Comparison of ENCODE assay signal across 1 cellular context in the genomic region with DNA sequence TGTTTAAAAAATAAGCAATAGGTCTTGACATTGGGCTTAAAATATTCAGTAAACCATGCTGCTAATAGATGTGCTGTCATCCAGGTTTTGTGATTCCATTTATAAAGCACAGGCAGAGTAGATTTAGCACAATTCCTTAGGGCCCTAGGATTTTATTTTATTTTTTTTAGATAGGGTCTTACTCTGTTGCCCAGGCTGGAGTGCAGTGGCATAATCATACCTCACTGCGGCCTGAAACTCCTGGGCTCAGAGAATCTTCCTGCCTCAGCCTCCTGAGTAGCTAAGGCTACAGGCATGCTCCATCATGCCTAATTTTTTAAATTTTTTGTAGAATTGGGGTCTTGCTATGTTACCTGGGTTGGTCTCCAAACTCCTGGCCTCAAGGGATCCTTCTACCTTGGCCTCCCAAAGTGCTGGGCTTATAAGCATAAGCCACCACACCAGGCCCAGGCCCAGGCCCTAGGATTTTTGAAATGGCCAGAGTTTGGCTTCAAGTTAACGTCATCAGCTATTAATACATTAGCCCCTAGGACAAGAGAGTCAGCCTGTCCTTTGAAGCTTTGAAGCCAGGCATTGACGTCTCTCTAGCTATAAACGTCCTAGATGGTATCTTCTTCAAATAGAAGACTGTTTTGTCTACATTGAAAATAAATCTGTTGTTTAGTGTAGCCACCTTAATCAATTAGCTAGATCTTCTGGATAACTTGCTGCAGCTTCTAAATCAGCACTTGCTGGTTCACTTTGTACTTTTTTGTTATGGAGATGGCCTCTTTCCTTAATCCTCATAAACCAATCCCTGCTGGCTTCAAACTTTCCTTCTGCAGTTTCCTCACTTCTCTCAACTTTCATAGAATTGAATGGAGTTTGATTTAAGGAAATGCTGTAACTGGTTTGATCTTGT.
TF ChIP-seq lines count a peak whose summit lies in the region.

No MANE protein-coding gene starts in this region.

TF ChIP-seq in WTC11, 78 proteins besides CTCF, POLR2A, EP300 and RAD21 (continued from another document):
- TF ChIP-seq, protein P1, sequence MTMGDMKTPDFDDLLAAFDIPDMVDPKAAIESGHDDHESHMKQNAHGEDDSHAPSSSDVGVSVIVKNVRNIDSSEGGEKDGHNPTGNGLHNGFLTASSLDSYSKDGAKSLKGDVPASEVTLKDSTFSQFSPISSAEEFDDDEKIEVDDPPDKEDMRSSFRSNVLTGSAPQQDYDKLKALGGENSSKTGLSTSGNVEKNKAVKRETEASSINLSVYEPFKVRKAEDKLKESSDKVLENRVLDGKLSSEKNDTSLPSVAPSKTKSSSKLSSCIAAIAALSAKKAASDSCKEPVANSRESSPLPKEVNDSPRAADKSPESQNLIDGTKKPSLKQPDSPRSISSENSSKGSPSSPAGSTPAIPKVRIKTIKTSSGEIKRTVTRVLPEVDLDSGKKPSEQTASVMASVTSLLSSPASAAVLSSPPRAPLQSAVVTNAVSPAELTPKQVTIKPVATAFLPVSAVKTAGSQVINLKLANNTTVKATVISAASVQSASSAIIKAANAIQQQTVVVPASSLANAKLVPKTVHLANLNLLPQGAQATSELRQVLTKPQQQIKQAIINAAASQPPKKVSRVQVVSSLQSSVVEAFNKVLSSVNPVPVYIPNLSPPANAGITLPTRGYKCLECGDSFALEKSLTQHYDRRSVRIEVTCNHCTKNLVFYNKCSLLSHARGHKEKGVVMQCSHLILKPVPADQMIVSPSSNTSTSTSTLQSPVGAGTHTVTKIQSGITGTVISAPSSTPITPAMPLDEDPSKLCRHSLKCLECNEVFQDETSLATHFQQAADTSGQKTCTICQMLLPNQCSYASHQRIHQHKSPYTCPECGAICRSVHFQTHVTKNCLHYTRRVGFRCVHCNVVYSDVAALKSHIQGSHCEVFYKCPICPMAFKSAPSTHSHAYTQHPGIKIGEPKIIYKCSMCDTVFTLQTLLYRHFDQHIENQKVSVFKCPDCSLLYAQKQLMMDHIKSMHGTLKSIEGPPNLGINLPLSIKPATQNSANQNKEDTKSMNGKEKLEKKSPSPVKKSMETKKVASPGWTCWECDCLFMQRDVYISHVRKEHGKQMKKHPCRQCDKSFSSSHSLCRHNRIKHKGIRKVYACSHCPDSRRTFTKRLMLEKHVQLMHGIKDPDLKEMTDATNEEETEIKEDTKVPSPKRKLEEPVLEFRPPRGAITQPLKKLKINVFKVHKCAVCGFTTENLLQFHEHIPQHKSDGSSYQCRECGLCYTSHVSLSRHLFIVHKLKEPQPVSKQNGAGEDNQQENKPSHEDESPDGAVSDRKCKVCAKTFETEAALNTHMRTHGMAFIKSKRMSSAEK (CRISPR knock-in tag; IDR thresholded peaks at IDR 0.05; ENCODE audit: borderline replicate concordance), result no peak
- TF ChIP-seq CBFB (CRISPR knock-in tag; IDR thresholded peaks at IDR 0.05; ENCODE audit: low read depth), result no peak
